In the genomic region with DNA sequence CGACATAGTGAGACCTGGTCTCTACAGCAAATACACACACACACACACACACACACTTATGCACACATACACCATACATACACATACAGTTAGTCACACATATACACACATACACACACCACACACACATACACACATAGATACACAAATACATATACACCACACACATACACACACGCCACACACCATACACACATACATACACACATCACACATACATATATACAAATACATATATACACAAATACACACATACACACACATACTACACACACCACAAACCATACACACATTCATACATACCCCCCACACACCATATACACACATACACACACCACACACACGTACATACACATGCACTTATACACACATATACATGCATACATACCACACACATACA, we compare ENCODE assay signal across 20 cellular contexts. TPM values are rescaled to one million over a fixed set of nuclear protein-coding genes. Genes with fewer than 3 reads are reported as not detected.
DNase-seq lines count a peak whose midpoint lies in the region; ATAC-seq, FAIRE-seq and TF ChIP-seq lines count a peak whose summit lies in the region.
"Had no signal": no experiment of that assay in that cellular context is flagged by ENCODE, and none has a peak within 500 bp of the region (broad histone marks: within the 10 kb centered on the region; RNA-seq: fewer than 3 reads in every experiment).

No MANE protein-coding gene starts in this region.

- no peak for DNase-seq in SK-N-SH
- no peak for DNase-seq in CD14-positive monocyte (ENCODE audit: low spot score)
- no peak for DNase-seq in K562 (ENCODE audit: extremely low read depth in 1 of 4, low spot score in 3 of 4)
- DNase-seq in SW 1271 (lab: John Stamatoyannopoulos, UW) = no peak
- DNase-seq: 8988T; activated CD4-positive, alpha-beta T cell treated with anti-CD3 and anti-CD28 coated beads, Interleukin-2, amount 50 U/mL, for 1 hour; CD4-positive, alpha-beta T cell; effector memory CD8-positive, alpha-beta T cell; H9; islet precursor cell; NCI-H1930; RPMI8226; T1000 had no signal

- peaks cover 82% of the 10 kb centered on the region for H3K79me2 ChIP-seq in SK-N-SH (ENCODE audit: insufficient read depth)
- H3K79me2 ChIP-seq in K562 (ENCODE audit: control insufficient read depth, insufficient read depth, low read length) = peaks cover 7% of the 10 kb centered on the region; the same call in 2 of the 3 replicates
- H3K79me2 ChIP-seq: parathyroid adenoma had no signal

- 98% methylated on average over 3 of the region's 3 CpGs for WGBS in SK-N-SH (ENCODE audit: low lambda C conversion rate)
- 96% methylated on average over 2 of the region's 3 CpGs for WGBS in K562 (ENCODE audit: insufficient coverage, low coverage, missing lambda C conversion rate)

- no peaks in the 10 kb centered on the region for H3K9me2 ChIP-seq in SK-N-SH

- TF ChIP-seq EP300 in SK-N-SH (IDR thresholded peaks at IDR 0.05; ENCODE audit: borderline replicate concordance in 1 of 2, low read depth in 1 of 2, low read length in 1 of 2) (no peak), K562 (IDR thresholded peaks at IDR 0.05; ENCODE audit: low read length) (no peak)

- H3K27me3 ChIP-seq in SK-N-SH (ENCODE audit: insufficient read depth) (no peaks in the 10 kb centered on the region), K562 (ENCODE audit: control insufficient read depth in 2 of 2, insufficient read depth in 2 of 2, low read length in 2 of 2) (no peaks in the 10 kb centered on the region), mucosa of rectum (ENCODE audit: control insufficient read depth in 2 of 2, insufficient read depth in 2 of 2, low read length in 2 of 2) (no peaks in the 10 kb centered on the region)

- H3K27ac Mint-ChIP-seq in CD14-positive monocyte = peak overlapping the region in 4 of 7 donors; percentile 6 to 79 (median 24)
- H3K27ac Mint-ChIP-seq: CD4-positive, alpha-beta T cell; H9 had no signal

- CTCF ChIA-PET in SK-N-SH (lab: Yijun Ruan, JAX) = no interaction called here
- CTCF ChIA-PET in K562 (lab: Yijun Ruan, JAX; ENCODE audit: low intra/inter-chr PET ratio) = no interaction called here

- H3K4me3 ChIP-seq in SK-N-SH (ENCODE audit: low read depth in 2 of 2, low read length in 1 of 2) = no peak overlapping the region
- no peak overlapping the region for H3K4me3 ChIP-seq in K562
- no peak overlapping the region for H3K4me3 ChIP-seq in mucosa of rectum (ENCODE audit: low read length in 2 of 2)

- peak; percentile 23; the same call in 1 of the 2 replicates for TF ChIP-seq POLR2A in K562 (conservative IDR thresholded peaks at IDR 0.05)

- FAIRE-seq in K562 (lab: Jason Lieb, UNC) = peak; percentile 19
- FAIRE-seq: bronchial epithelial cell had no signal

- H3K9me3 Mint-ChIP-seq in CD14-positive monocyte = peaks cover 0 to 3% (median 0%) of the 10 kb centered on the region in 7 donors
- H3K9me3 Mint-ChIP-seq: CD4-positive, alpha-beta T cell; effector memory CD8-positive, alpha-beta T cell; H9; type B pancreatic cell had no signal

- no peaks in the 10 kb centered on the region for H3K9me1 ChIP-seq in K562 (ENCODE audit: control insufficient read depth, insufficient read depth, low read length)

- no peak for TF ChIP-seq RAD21 in SK-N-SH (IDR thresholded peaks at IDR 0.05; ENCODE audit: low read length)
- TF ChIP-seq RAD21 in K562 (CRISPR knock-in tag; conservative IDR thresholded peaks at IDR 0.05 in 1 of 2, IDR thresholded peaks at IDR 0.05 in 1 of 2) = no peak

- H4K20me1 ChIP-seq in SK-N-SH (ENCODE audit: insufficient read depth) (no peaks in the 10 kb centered on the region), K562 (replicated peaks; ENCODE audit: control insufficient read depth, insufficient read depth, low read length) (no peaks in the 10 kb centered on the region)

- intact Hi-C loops in CD14-positive monocyte (cut with micrococcal nuclease) = loop anchor here in 1 of 2 donors (5.0 kb wide), 1 partner anchor 46 kb away; no protein-coding TSS in a partner anchor
- intact Hi-C loops in K562 (cut with micrococcal nuclease) = loop anchor here (5.0 kb wide), 1 partner anchor 34 kb away; no protein-coding TSS in a partner anchor

- H3K4me2 ChIP-seq in SK-N-SH (no peak overlapping the region), K562 (ENCODE audit: insufficient read depth, low read length) (peak overlapping the region; percentile 5; the same call in 1 of the 2 replicates)

- H3K9me3 ChIP-seq in SK-N-SH (no peaks in the 10 kb centered on the region), K562 (replicated peaks; ENCODE audit: control insufficient read depth, insufficient read depth, low read depth, low read length) (no peaks in the 10 kb centered on the region), mucosa of rectum (ENCODE audit: control insufficient read depth in 2 of 2, low read length in 2 of 2) (no peaks in the 10 kb centered on the region)

- peaks cover 0 to 4% (median 2%) of the 10 kb centered on the region in 3 donors for H3K27me3 Mint-ChIP-seq in CD14-positive monocyte (ENCODE audit: low read depth in 3 of 3)
- H3K27me3 Mint-ChIP-seq: CD4-positive, alpha-beta T cell; effector memory CD8-positive, alpha-beta T cell; type B pancreatic cell had no signal

- no TSS peak for BruUV-seq in K562 (replicated peaks; lab: Mats Ljungman, UMichigan)

- ATAC-seq in SK-N-SH treated with all-trans-retinoic acid at 6 μM for 48 hours (no peak), K562 (no peak), HG03571 (IDR thresholded peaks at IDR 0.05; ENCODE audit: unreplicated experiment) (no peak)
- no peak for ATAC-seq in activated CD4-positive, CD25-positive, alpha-beta regulatory T cell treated with anti-CD3 and anti-CD28 coated beads, Interleukin-2, amount 50 U/mL, for 24 hours
- ATAC-seq: effector memory CD8-positive, alpha-beta T cell had no signal

- H3K36me3 Mint-ChIP-seq in CD14-positive monocyte = peaks cover 60 to 74% of the 10 kb centered on the region in 2 donors
- H3K36me3 Mint-ChIP-seq: type B pancreatic cell had no signal

- in situ Hi-C loops in K562 (cut with MboI) = no loop called here

- H3K9ac ChIP-seq in SK-N-SH = peak overlapping the region; percentile 83; the same call in 1 of the 2 replicates
- H3K9ac ChIP-seq in K562 (ENCODE audit: insufficient read depth in 1 of 2, low read depth in 2 of 2, low read length in 2 of 2) = peak overlapping the region in 1 of 2 experiments; percentile 72; a peak in 1 of 4 replicates
- peak overlapping the region; percentile 24 to 61 for H3K9ac ChIP-seq in mucosa of rectum (ENCODE audit: low read depth in 1 of 2, low read length in 2 of 2)
- H3K9ac ChIP-seq: parathyroid adenoma had no signal

- H3K4me1 ChIP-seq in SK-N-SH (ENCODE audit: control insufficient read depth in 1 of 2, insufficient read depth in 2 of 2, low read depth in 1 of 2, low read length in 1 of 2) (peaks cover 6 to 44% of the 10 kb centered on the region in 2 experiments; a peak in 3 of 4 replicates), K562 (replicated peaks in 1 of 2; ENCODE audit: control insufficient read depth in 2 of 2, insufficient read depth in 2 of 2, low read length in 2 of 2) (peaks cover 19 to 42% of the 10 kb centered on the region in 2 experiments), mucosa of rectum (ENCODE audit: control insufficient read depth in 2 of 2, insufficient read depth in 2 of 2, low read length in 2 of 2) (peaks cover 43 to 76% of the 10 kb centered on the region in 2 donors)
- H3K4me1 ChIP-seq: parathyroid adenoma had no signal

- H2AFZ ChIP-seq in SK-N-SH (ENCODE audit: low read depth) (no peak overlapping the region), K562 (ENCODE audit: low read depth, low read length) (no peak overlapping the region)
- H2AFZ ChIP-seq: parathyroid adenoma had no signal

- TF ChIP-seq CTCF in SK-N-SH (IDR thresholded peaks at IDR 0.05) (no peak), CD14-positive monocyte (IDR thresholded peaks at IDR 0.05) (no peak), K562 (IDR thresholded peaks at IDR 0.05 in 2 of 3, conservative IDR thresholded peaks at IDR 0.05 in 1 of 3; ENCODE audit: insufficient read depth in 2 of 3, low read depth in 1 of 3, low read length in 3 of 3) (no peak)

- H3K4me3 Mint-ChIP-seq in CD14-positive monocyte = no peak overlapping the region
- H3K4me3 Mint-ChIP-seq: CD4-positive, alpha-beta T cell; effector memory CD8-positive, alpha-beta T cell; H9; type B pancreatic cell had no signal

- H3K27ac ChIP-seq in SK-N-SH (ENCODE audit: low read depth in 2 of 2, low read length in 1 of 2) (peak overlapping the region in 1 of 2 experiments; percentile 99; a peak in 2 of 4 replicates), K562 (ENCODE audit: extremely low read depth, low read depth, low read length) (peak overlapping the region; percentile 91), mucosa of rectum (ENCODE audit: low read depth in 2 of 2, low read length in 2 of 2) (peak overlapping the region; percentile 92)
- H3K27ac ChIP-seq: parathyroid adenoma had no signal

- H3F3A ChIP-seq in SK-N-SH (replicated peaks; ENCODE audit: insufficient read depth) = peaks cover 70% of the 10 kb centered on the region

- POLR2A ChIA-PET in SK-N-SH (lab: Yijun Ruan, JAX) = no interaction called here
- POLR2A ChIA-PET in K562 (lab: Yijun Ruan, JAX) = interaction anchor here (0.9 to 1.2 kb wide), 4 partner anchors 9 to 1600 kb away, joined by 3 to 7 read pairs (median 4); partner anchors contain the start of gene LYVE1

- H3K4me1 Mint-ChIP-seq in CD14-positive monocyte = peaks cover 36% of the 10 kb centered on the region

- peaks cover under 1 to 46% of the 10 kb centered on the region in 2 experiments for H3K36me3 ChIP-seq in SK-N-SH (replicated peaks in 1 of 2; ENCODE audit: control insufficient read depth in 1 of 2, insufficient read depth in 2 of 2, low read length in 1 of 2)
- peaks cover 27% of the 10 kb centered on the region for H3K36me3 ChIP-seq in K562 (ENCODE audit: control insufficient read depth, insufficient read depth, low read length)
- H3K36me3 ChIP-seq in mucosa of rectum (ENCODE audit: control insufficient read depth in 2 of 2, insufficient read depth in 2 of 2, low read length in 2 of 2) = peaks cover 10 to 14% of the 10 kb centered on the region in 2 donors

RNA-seq across cellular contexts. Expression of gene MICAL2, which starts 57.7 kb away (rescaled TPM):
- polyA plus RNA-seq in SK-N-SH (2012; rRNA removed) = 54.6 and 67.9 TPM in 2 replicates
- polyA plus RNA-seq in SK-N-SH (2012; cell fraction: cytosol; rRNA removed) = 38.0 and 41.1 TPM in 2 replicates
- 76.3 and 84.6 TPM in 2 replicates for polyA plus RNA-seq in SK-N-SH (2012; cell fraction: nucleus; rRNA removed)
- 10 to 100 TPM; 39.8 to 72.5 TPM for polyA plus RNA-seq in CD14-positive monocyte
- 173 and 222 TPM in 2 replicates for total RNA-seq in K562 (2011; cell fraction: chromatin; rRNA removed; ENCODE audit: low replicate concordance)
- 77.0 and 99.7 TPM in 2 replicates for total RNA-seq in K562 (2011; cell fraction: nucleolus; rRNA removed)
- 107 and 133 TPM in 2 replicates for total RNA-seq in K562 (2011; cell fraction: nucleoplasm; rRNA removed)
- total RNA-seq in K562 (2014; rRNA removed) = 33.6 and 42.7 TPM in 2 replicates
- 35.0 and 36.8 TPM in 2 replicates for total RNA-seq in K562 (2014; rRNA removed; fragmentation: Illumina TruSeq; extraction: Trizol)
- 22.9 and 23.7 TPM in 2 replicates for total RNA-seq in K562 (2015; rRNA removed; fragmentation: Illumina TruSeq; extraction: Trizol)
- total RNA-seq in K562 (2021) = 63.5 and 64.2 TPM in 2 replicates
- 38.1 and 47.3 TPM in 2 replicates for polyA plus RNA-seq in K562 (2011; rRNA removed)
- polyA plus RNA-seq in K562 (2011; cell fraction: cytosol; rRNA removed) = 28.3 and 36.5 TPM in 2 replicates
- 46.0 and 76.1 TPM in 2 replicates for polyA plus RNA-seq in K562 (2011; cell fraction: nucleus; rRNA removed)
- polyA plus RNA-seq in K562 (2012) = 31.7 and 42.8 TPM in 2 replicates
- 40.3 and 43.0 TPM in 2 replicates for polyA plus RNA-seq in K562 (2014; fragmentation: Illumina TruSeq; extraction: Trizol)
- polyA plus RNA-seq in K562 (2014; fragmentation: Nextera tagmentation; extraction: Ambion mirVana) = 1 to 10 TPM; 4.7 to 5.9 TPM
- polyA plus RNA-seq in K562 (2014; rRNA removed) = 23.3 and 24.0 TPM in 2 replicates
- polyA minus RNA-seq in K562 (2011; rRNA and poly(A)+ RNA removed) = 82.4 and 92.6 TPM in 2 replicates
- 47.4 and 54.4 TPM in 2 replicates for polyA minus RNA-seq in K562 (2011; cell fraction: cytosol; rRNA and poly(A)+ RNA removed)
- polyA minus RNA-seq in K562 (2011; cell fraction: nucleus; rRNA and poly(A)+ RNA removed) = 66.9 and 104 TPM in 2 replicates

Comparison
In these comparisons a context has a peak if more than half of its experiments do, and no peak if none do; other contexts are left out.
1. Of the 27 proteins assayed by ChIP-seq in both K562 and SK-N-SH: peak only in K562: NFIC; only in SK-N-SH: none; in both: none; in neither: 26.